ENCODE assay signal across 14 cellular contexts in the genomic region with DNA sequence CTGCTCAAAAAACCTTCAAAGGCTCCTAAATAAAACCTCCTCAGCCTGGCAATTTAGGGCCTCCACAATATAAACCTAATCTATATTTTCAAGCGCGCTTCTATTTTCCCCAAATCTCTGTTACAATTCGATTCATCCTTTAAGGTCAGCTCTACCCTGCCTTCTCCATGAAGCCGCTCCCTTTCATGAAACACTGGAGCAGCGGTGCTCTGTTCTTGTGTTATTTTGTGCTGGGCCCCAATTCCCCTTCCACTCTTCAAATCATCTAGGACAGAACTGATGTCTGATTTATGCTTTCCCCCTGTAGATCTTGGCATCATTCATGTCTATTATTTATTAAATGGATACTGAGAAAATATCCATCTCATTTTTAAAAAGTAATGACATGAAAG. TPM values are rescaled to one million over a fixed set of nuclear protein-coding genes. Genes with fewer than 3 reads are reported as not detected.
A peak's percentile ranks its signal among the peaks of the same experiment; 100 is the strongest.
DNase-seq lines count a peak whose midpoint lies in the region; ATAC-seq and TF ChIP-seq lines count a peak whose summit lies in the region.
"Had no signal": no experiment of that assay in that cellular context is flagged by ENCODE, and none has a peak within 500 bp of the region (broad histone marks: within the 10 kb centered on the region; RNA-seq: fewer than 3 reads in every experiment).

No MANE protein-coding gene starts in this region.

- H3K9me3 ChIP-seq in gastroesophageal sphincter (no peaks in the 10 kb centered on the region), parathyroid adenoma (ENCODE audit: control insufficient read depth, low read length) (no peaks in the 10 kb centered on the region)
- H3K9me3 ChIP-seq: left ventricle myocardium inferior had no signal

- no peak for TF ChIP-seq POLR2A in gastroesophageal sphincter (IDR thresholded peaks at IDR 0.05)

- H3K27me3 ChIP-seq in gastroesophageal sphincter (no peaks in the 10 kb centered on the region), parathyroid adenoma (ENCODE audit: control insufficient read depth, insufficient read depth, low read length) (no peaks in the 10 kb centered on the region)

- no peak for ATAC-seq in gastroesophageal sphincter
- no peak for ATAC-seq in HG03097 (IDR thresholded peaks at IDR 0.05; ENCODE audit: low FRiP score, unreplicated experiment)

- DNase-seq in astrocyte of the cerebellum (ENCODE audit: low read depth): no peak
- no peak for DNase-seq in cerebellar cortex (ENCODE audit: low spot score)
- no peak for DNase-seq in NCI-H2171 treated with DMSO at 0.1 percent for 48 hours (lab: John Stamatoyannopoulos, UW)
- DNase-seq in RPMI8226: no peak
- DNase-seq: activated naive CD4-positive, alpha-beta T cell treated with anti-CD3 and anti-CD28 coated beads, Interleukin-2, amount 10 ng/mL, durations not matched to agents 7 days and 5 days; COR-L47; left ventricle myocardium inferior; NCI-H146; NCI-H748 treated with DMSO at 0.1 percent for 48 hours; SHP77 treated with DMSO at 0.1 percent for 48 hours had no signal

- 91% methylated on average over 5 of the region's 5 CpGs; no CpG with 5 or more reads in 1 of the 2 donors for WGBS in gastroesophageal sphincter (ENCODE audit: low coverage in 1 of 2), 2 donors

- H2AFZ ChIP-seq in parathyroid adenoma: no peak overlapping the region

- peaks cover 13% of the 10 kb centered on the region for H3K79me2 ChIP-seq in parathyroid adenoma

- H3K4me1 ChIP-seq in gastroesophageal sphincter: peaks cover 31 to 84% (median 42%) of the 10 kb centered on the region in 3 donors
- peaks cover 18% of the 10 kb centered on the region for H3K4me1 ChIP-seq in parathyroid adenoma

- no peak for TF ChIP-seq EP300 in gastroesophageal sphincter (IDR thresholded peaks at IDR 0.05)

- in situ Hi-C loops in astrocyte of the cerebellum (cut with HindIII; ENCODE audit: low sequenced_read_pairs): loop anchor here (5.0 to 25.0 kb wide), 2 partner anchors 107 to 303 kb away; no protein-coding TSS in a partner anchor

- H3K4me3 ChIP-seq in astrocyte of the cerebellum (ENCODE audit: low read depth, low read length) (peak overlapping the region; percentile 92), gastroesophageal sphincter (peak overlapping the region; percentile 21 to 86), parathyroid adenoma (ENCODE audit: low read depth, low read length) (peak overlapping the region; percentile 39)
- H3K4me3 ChIP-seq: left ventricle myocardium inferior had no signal

- peak overlapping the region; percentile 60 for H3K4me2 ChIP-seq in parathyroid adenoma (ENCODE audit: low read length)

- H3K9ac ChIP-seq in parathyroid adenoma: no peak overlapping the region

- H3K27ac ChIP-seq in 22Rv1: peak overlapping the region; percentile 65
- peak overlapping the region; percentile 66 to 98 (median 96) for H3K27ac ChIP-seq in gastroesophageal sphincter
- H3K27ac ChIP-seq in parathyroid adenoma: peak overlapping the region; percentile 5

- H3K36me3 ChIP-seq in gastroesophageal sphincter (peaks cover 2 to 12% of the 10 kb centered on the region in 2 donors), parathyroid adenoma (ENCODE audit: control insufficient read depth, insufficient read depth, low read length) (no peaks in the 10 kb centered on the region)

- TF ChIP-seq CTCF in 22Rv1 (IDR thresholded peaks at IDR 0.05): no peak
- no peak for TF ChIP-seq CTCF in astrocyte of the cerebellum (IDR thresholded peaks at IDR 0.05; ENCODE audit: low read depth, low read length, missing control alignments)
- TF ChIP-seq CTCF in gastroesophageal sphincter (IDR thresholded peaks at IDR 0.05): no peak
- TF ChIP-seq CTCF in parathyroid adenoma (IDR thresholded peaks at IDR 0.05): no peak

RNA-seq across cellular contexts. Expression of gene ERRFI1, which starts 6.9 kb away (rescaled TPM):
- 100 to 1,000 TPM; 344 to 570 (median 393) TPM for total RNA-seq in gastroesophageal sphincter

RNA-seq across cellular contexts. Expression of gene PARK7, which starts 57.7 kb away (rescaled TPM):
- 100 to 1,000 TPM; 208 to 250 (median 224) TPM for total RNA-seq in gastroesophageal sphincter

Comparison
In these comparisons a context has a peak if more than half of its experiments do, and no peak if none do; other contexts are left out.
1. H3K27ac ChIP-seq: peak in every context shown above with its lines; median percentile 96 in gastroesophageal sphincter; 65 in 22Rv1; 5 in parathyroid adenoma.
2. H3K4me3 ChIP-seq: peak in every context shown above with its lines; median percentile 92 in astrocyte of the cerebellum; 54 in gastroesophageal sphincter; 39 in parathyroid adenoma.